1 cellular context compared by ENCODE assay signal in genomic region chr7:21526007-21526406, GRCh38.
TF ChIP-seq lines count a peak whose summit lies in the region.

No MANE protein-coding gene starts in this region.

TF ChIP-seq in GM23338, 12 proteins besides CTCF, POLR2A, EP300 and RAD21 (continued from another document):
- TF ChIP-seq ZNF462 (CRISPR knock-in tag; IDR thresholded peaks at IDR 0.05) (no peak), REST (IDR thresholded peaks at IDR 0.05; ENCODE audit: unreplicated experiment) (no peak), ZNF114 (CRISPR knock-in tag; IDR thresholded peaks at IDR 0.05) (no peak), EZH2phosphoT487 (IDR thresholded peaks at IDR 0.05; ENCODE audit: unreplicated experiment) (no peak)
